Comparison of ENCODE assay signal across 11 cellular contexts in the genomic region with DNA sequence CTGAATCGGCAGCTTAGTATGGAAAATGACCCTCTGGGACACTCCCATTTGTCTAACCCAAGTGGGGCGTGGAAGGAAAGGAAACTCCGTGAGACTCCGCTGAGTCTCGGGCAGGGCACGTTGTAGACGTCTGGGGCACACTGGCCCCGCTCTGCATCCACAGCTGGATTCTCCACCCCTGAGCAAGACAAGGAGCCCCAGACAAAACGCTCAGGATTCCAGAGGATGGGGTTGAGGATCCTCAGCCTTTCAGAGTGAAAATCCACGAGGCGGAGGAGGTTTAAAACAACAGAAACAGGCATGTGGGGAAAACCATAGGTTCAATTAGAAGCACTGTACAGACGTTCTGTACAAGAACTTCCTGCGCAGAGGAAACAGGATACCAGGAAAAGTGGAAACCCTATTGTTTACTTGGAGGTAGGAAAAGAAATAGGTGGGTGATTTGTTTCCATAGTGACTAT.
DNase-seq lines count a peak whose midpoint lies in the region; ATAC-seq and TF ChIP-seq lines count a peak whose summit lies in the region.
"Had no signal": no experiment of that assay in that cellular context is flagged by ENCODE, and none has a peak within 500 bp of the region (broad histone marks: within the 10 kb centered on the region; RNA-seq: fewer than 3 reads in every experiment).

No MANE protein-coding gene starts in this region.

- peaks cover 0 to 18% (median 3%) of the 10 kb centered on the region in 9 donors for H3K27me3 ChIP-seq in heart left ventricle
- H3K27me3 ChIP-seq: adrenal gland had no signal

- H3K4me3 ChIP-seq in heart left ventricle (peak overlapping the region in 7 of 12 donors; percentile 1 to 37 (median 15)), mesodermal cell (ENCODE audit: extremely low read depth, insufficient read depth, low read length, poor library complexity, severe bottlenecking) (no peak overlapping the region)
- H3K4me3 ChIP-seq: SK-N-MC had no signal

- peak overlapping the region; percentile 0 to 82 (median 52) for H3K27ac ChIP-seq in heart left ventricle
- H3K27ac ChIP-seq in mesodermal cell (ENCODE audit: low read depth, low read length, severe bottlenecking), result peak overlapping the region; percentile 59
- H3K27ac ChIP-seq: SK-N-MC had no signal

- H3K4me1 ChIP-seq in heart left ventricle (peaks cover 0 to 5% (median 0%) of the 10 kb centered on the region in 12 donors), mesodermal cell (ENCODE audit: control insufficient read depth, insufficient read depth, low read length, poor library complexity, severe bottlenecking) (peaks cover 12% of the 10 kb centered on the region)
- H3K4me1 ChIP-seq: adrenal gland had no signal

- intact Hi-C loops in heart left ventricle (cut with DNase I), result no loop called here
- intact Hi-C loops in Right ventricle myocardium inferior (cut with DNase I), result no loop called here

- in situ Hi-C loops in GM13977 (cut with MboI; ENCODE audit: low pct_unique_long_range_greater_than_20kb, low sequenced_read_pairs, unreplicated experiment), result no loop called here

- peak in 1 of 2 donors; percentile 18 for TF ChIP-seq POLR2A in heart left ventricle (IDR thresholded peaks at IDR 0.05)

- 24 to 29% (median 27%) methylated on average over 13 of the region's 13 CpGs for WGBS in heart left ventricle, 4 donors
- 63 to 73% methylated on average over 11 to 13 of the region's 13 CpGs for WGBS in mesodermal cell (ENCODE audit: insufficient coverage in 2 of 2), 2 experiments

- TF ChIP-seq CTCF in heart left ventricle (IDR thresholded peaks at IDR 0.05), result no peak
- TF ChIP-seq CTCF in GM13977 (IDR thresholded peaks at IDR 0.05; ENCODE audit: extremely low read depth, insufficient read depth, missing control alignments), result no peak

- no peaks in the 10 kb centered on the region for H3K36me3 ChIP-seq in heart left ventricle
- no peaks in the 10 kb centered on the region for H3K36me3 ChIP-seq in mesodermal cell (ENCODE audit: control insufficient read depth, insufficient read depth, low read length)
- H3K36me3 ChIP-seq: adrenal gland had no signal

- DNase-seq in heart left ventricle (peak in 3 of 5 donors; percentile 26 to 43 (median 36)), Right ventricle myocardium inferior (ENCODE audit: missing footprints) (no peak), NCI-H526 (lab: John Stamatoyannopoulos, UW) (no peak), GM13977 (ENCODE audit: low spot score) (no peak), retina (no peak), NCI-H526 treated with DMSO at 0.1 percent for 48 hours (lab: John Stamatoyannopoulos, UW) (no peak)
- DNase-seq: hypothalamus had no signal

- no peaks in the 10 kb centered on the region for H3K9me3 ChIP-seq in heart left ventricle
- H3K9me3 ChIP-seq in mesodermal cell (ENCODE audit: control insufficient read depth, low read length), result no peaks in the 10 kb centered on the region
- H3K9me3 ChIP-seq: adrenal gland had no signal

- peak; percentile 80 to 91 (median 84) for ATAC-seq in heart left ventricle
- ATAC-seq in Right ventricle myocardium inferior, result no peak
- ATAC-seq in esophagus mucosa, result peak; percentile 56

Comparison
In these comparisons a context has a peak if more than half of its experiments do, and no peak if none do; other contexts are left out.
1. DNase-seq: peak in heart left ventricle (3 of 5); none in Right ventricle myocardium inferior (single experiment), NCI-H526 (0 of 2), GM13977 (single experiment), retina (single experiment) and NCI-H526 treated with DMSO at 0.1 percent for 48 hours (single experiment).